In genomic region chr20:46350201-46350985, GRCh38 we compare ENCODE assay signal across 8 cellular contexts. TPM values are rescaled to one million over a fixed set of nuclear protein-coding genes. Genes with fewer than 3 reads are reported as not detected.
A peak's percentile ranks its signal among the peaks of the same experiment; 100 is the strongest.
DNase-seq lines count a peak whose midpoint lies in the region; ATAC-seq lines count a peak whose summit lies in the region.

No MANE protein-coding gene starts in this region.

- peaks cover 5% of the 10 kb centered on the region for H3K36me3 Mint-ChIP-seq in activated naive CD4-positive, alpha-beta T cell treated with anti-CD3 and anti-CD28 coated beads, Interleukin-2, amount 50 U/mL, for 24 hours
- H3K36me3 Mint-ChIP-seq in T-helper 17 cell (ENCODE audit: low read depth), result no peaks in the 10 kb centered on the region

- H3K27ac ChIP-seq in substantia nigra (ENCODE audit: low read depth, low read length, poor library complexity, severe bottlenecking), result peak overlapping the region; percentile 53

- H3K4me1 Mint-ChIP-seq in activated naive CD4-positive, alpha-beta T cell treated with anti-CD3 and anti-CD28 coated beads, Interleukin-2, amount 50 U/mL, for 24 hours, result peaks cover 20% of the 10 kb centered on the region
- H3K4me1 Mint-ChIP-seq in T-helper 17 cell, result peaks cover 24% of the 10 kb centered on the region

- no peak for DNase-seq in activated naive CD4-positive, alpha-beta T cell treated with anti-CD3 and anti-CD28 coated beads, Interleukin-2, amount 50 U/mL, for 16 hours
- DNase-seq in T-helper 17 cell (no peak), fibroblast of the conjunctiva (ENCODE audit: low read depth) (peak; percentile 56), substantia nigra (lab: John Stamatoyannopoulos, UW) (peak in 12 of 49 donors; percentile 12 to 54 (median 33)), G401 (ENCODE audit: low spot score) (no peak)

- no peak overlapping the region for H3K4me3 Mint-ChIP-seq in activated naive CD4-positive, alpha-beta T cell treated with anti-CD3 and anti-CD28 coated beads, Interleukin-2, amount 50 U/mL, for 24 hours
- no peak overlapping the region for H3K4me3 Mint-ChIP-seq in T-helper 17 cell

- H3K9me3 ChIP-seq in T-helper 17 cell (ENCODE audit: control insufficient read depth, low read length, poor library complexity, severe bottlenecking), result no peaks in the 10 kb centered on the region

- in situ Hi-C loops in G401 (cut with HindIII; ENCODE audit: low sequenced_read_pairs), result no loop called here

- no peaks in the 10 kb centered on the region for H3K27me3 Mint-ChIP-seq in activated naive CD4-positive, alpha-beta T cell treated with anti-CD3 and anti-CD28 coated beads, Interleukin-2, amount 50 U/mL, for 24 hours
- no peaks in the 10 kb centered on the region for H3K27me3 Mint-ChIP-seq in T-helper 17 cell

- H3K9me3 Mint-ChIP-seq in activated naive CD4-positive, alpha-beta T cell treated with anti-CD3 and anti-CD28 coated beads, Interleukin-2, amount 50 U/mL, for 24 hours, result no peaks in the 10 kb centered on the region

- peak overlapping the region; percentile 46 for H3K27ac Mint-ChIP-seq in activated naive CD4-positive, alpha-beta T cell treated with anti-CD3 and anti-CD28 coated beads, Interleukin-2, amount 50 U/mL, for 24 hours
- peak overlapping the region; percentile 83 for H3K27ac Mint-ChIP-seq in T-helper 17 cell

- ATAC-seq in HG02981 (IDR thresholded peaks at IDR 0.05; ENCODE audit: unreplicated experiment), result peak; percentile 64
- no peak for ATAC-seq in T-helper 17 cell
- ATAC-seq in GM21825 (IDR thresholded peaks at IDR 0.05; ENCODE audit: unreplicated experiment), result no peak

RNA-seq across cellular contexts. Expression of gene CDH22, which starts 42.1 kb away (rescaled TPM):
- not detected for total RNA-seq in T-helper 17 cell
- not detected in 2 replicates for total RNA-seq in G401 (2014; rRNA removed; shearing (Covaris generic))

RNA-seq across cellular contexts. Expression of gene ELMO2, which starts 56.0 kb away (rescaled TPM):
- total RNA-seq in T-helper 17 cell, result 100 to 1,000 TPM; 104 to 107 TPM
- 18.7 and 45.5 TPM in 2 replicates for total RNA-seq in G401 (2014; rRNA removed; shearing (Covaris generic))
